1 cellular context compared by ENCODE assay signal in genomic region chr3:4993276-4994143, GRCh38.
A peak's percentile ranks its signal among the peaks of the same experiment; 100 is the strongest.
TF ChIP-seq lines count a peak whose summit lies in the region.

No MANE protein-coding gene starts in this region.

TF ChIP-seq in K562, 482 proteins besides CTCF, POLR2A, EP300 and RAD21 (continued from another document):
- no peak for TF ChIP-seq ATF2 (CRISPR knock-in tag; IDR thresholded peaks at IDR 0.05)
- TF ChIP-seq ADNP (tag; IDR thresholded peaks at IDR 0.05): peak; percentile 8; the same call in 1 of the 2 replicates
- TF ChIP-seq BRD4 (IDR thresholded peaks at IDR 0.05): no peak
- TF ChIP-seq ZBTB7A (IDR thresholded peaks at IDR 0.05; ENCODE audit: borderline replicate concordance, control insufficient read depth, low read depth, low read length): 0 out of 2 replicates have a peak, but pooled peaks have one; percentile 53
- 0 out of 2 replicates have a peak, but pooled peaks have one; percentile 69 for TF ChIP-seq ZNF24 (IDR thresholded peaks at IDR 0.05)
- peak; percentile 44 for TF ChIP-seq RBM25 (IDR thresholded peaks at IDR 0.05; ENCODE audit: low read depth, low read length, severe bottlenecking)
- TF ChIP-seq DACH1 (IDR thresholded peaks at IDR 0.05; ENCODE audit: partially characterized antibody): peak; percentile 22
- TF ChIP-seq JUND (IDR thresholded peaks at IDR 0.05; ENCODE audit: borderline replicate concordance, low read depth, low read length): no peak
- no peak for TF ChIP-seq JUND (tag; IDR thresholded peaks at IDR 0.05; ENCODE audit: borderline replicate concordance, low read depth, low read length)
- 0 out of 2 replicates have a peak, but pooled peaks have one; percentile 28 for TF ChIP-seq NFE2 (IDR thresholded peaks at IDR 0.05; ENCODE audit: low read depth)
- TF ChIP-seq RHOXF2B (CRISPR knock-in tag; conservative IDR thresholded peaks at IDR 0.05): 0 out of 2 replicates have a peak, but pooled peaks have one; percentile 24
- TF ChIP-seq ESRRA (IDR thresholded peaks at IDR 0.05; ENCODE audit: borderline replicate concordance, low read depth): peak; percentile 75; the same call in 1 of the 2 replicates
- 0 out of 2 replicates have a peak, but pooled peaks have one; percentile 17 for TF ChIP-seq SMARCA5 (IDR thresholded peaks at IDR 0.05)
- no peak for TF ChIP-seq CHD4 (IDR thresholded peaks at IDR 0.05; ENCODE audit: insufficient read depth, insufficient replicate concordance, low read depth, low read length, poor library complexity, severe bottlenecking)
